ENCODE assay signal across 15 cellular contexts in genomic region chr1:155392898-155393411, GRCh38.
DNase-seq lines count a peak whose midpoint lies in the region; ATAC-seq and TF ChIP-seq lines count a peak whose summit lies in the region.
"Had no signal": no experiment of that assay in that cellular context is flagged by ENCODE, and none has a peak within 500 bp of the region (broad histone marks: within the 10 kb centered on the region; RNA-seq: fewer than 3 reads in every experiment).

No MANE protein-coding gene starts in this region.

- H3K4me1 Mint-ChIP-seq in chondrocyte (ENCODE audit: low read depth) = no peaks in the 10 kb centered on the region
- H3K4me1 Mint-ChIP-seq: central memory CD8-positive, alpha-beta T cell; H9 had no signal

- peaks cover 17% of the 10 kb centered on the region for H3K36me3 Mint-ChIP-seq in chondrocyte (ENCODE audit: low read depth)

- 98% methylated on average over 4 of the region's 5 CpGs for WGBS in mesenchymal stem cell
- WGBS in psoas muscle, 3 donors = 92 to 95% (median 93%) methylated on average over 5 of the region's 5 CpGs

- no peak overlapping the region for H3K4ac ChIP-seq in mesenchymal stem cell (ENCODE audit: low read depth in 1 of 2, low read length in 2 of 2)

- H2AFZ ChIP-seq in mesenchymal stem cell (ENCODE audit: low read depth, low read length) = no peak overlapping the region

- no peak overlapping the region for H3K23ac ChIP-seq in mesenchymal stem cell (ENCODE audit: low read length in 2 of 2)

- no peak overlapping the region for H2AK5ac ChIP-seq in mesenchymal stem cell (ENCODE audit: low read length, severe bottlenecking)

- no peak overlapping the region for H4K8ac ChIP-seq in mesenchymal stem cell (ENCODE audit: low read length)

- intact Hi-C loops in psoas muscle (cut with DNase I) = no loop called here

- no peak for TF ChIP-seq CTCF in psoas muscle (IDR thresholded peaks at IDR 0.05)
- TF ChIP-seq CTCF in chondrocyte (IDR thresholded peaks at IDR 0.05) = no peak

- H3K27ac ChIP-seq in mesenchymal stem cell (ENCODE audit: low read length, poor library complexity, severe bottlenecking) = no peak overlapping the region
- no peak overlapping the region for H3K27ac ChIP-seq in psoas muscle

- no peak overlapping the region for H3K18ac ChIP-seq in mesenchymal stem cell (ENCODE audit: low read depth in 1 of 2, low read length in 2 of 2)

- H3K9ac ChIP-seq in mesenchymal stem cell (ENCODE audit: low read length) = no peak overlapping the region

- H2BK15ac ChIP-seq in mesenchymal stem cell (ENCODE audit: low read depth, poor library complexity, severe bottlenecking) = no peak overlapping the region

- no peak overlapping the region for H3K4me2 ChIP-seq in mesenchymal stem cell (ENCODE audit: low read length, poor library complexity, severe bottlenecking)

- ATAC-seq in psoas muscle (no peak), HG03439 (IDR thresholded peaks at IDR 0.05; ENCODE audit: unreplicated experiment) (no peak)

- no peak overlapping the region for H3K4me3 ChIP-seq in mesenchymal stem cell (ENCODE audit: insufficient read depth in 1 of 2, low read depth in 1 of 2, low read length in 2 of 2)
- no peak overlapping the region for H3K4me3 ChIP-seq in psoas muscle

- H2BK5ac ChIP-seq in mesenchymal stem cell (ENCODE audit: low read depth, low read length, poor library complexity, severe bottlenecking) = no peak overlapping the region

- H3K27ac Mint-ChIP-seq in chondrocyte (ENCODE audit: unreplicated experiment) = no peak overlapping the region
- H3K27ac Mint-ChIP-seq: H9 had no signal

- H3K9me3 Mint-ChIP-seq in chondrocyte (ENCODE audit: low read depth) = no peaks in the 10 kb centered on the region
- H3K9me3 Mint-ChIP-seq: central memory CD8-positive, alpha-beta T cell had no signal

- no peak overlapping the region for H2BK12ac ChIP-seq in mesenchymal stem cell (ENCODE audit: low read length in 2 of 2)

- H3K9me3 ChIP-seq in mesenchymal stem cell (ENCODE audit: control insufficient read depth, low read length) (no peaks in the 10 kb centered on the region), psoas muscle (no peaks in the 10 kb centered on the region)

- H3K36me3 ChIP-seq in mesenchymal stem cell (ENCODE audit: control insufficient read depth in 1 of 2, insufficient read depth in 2 of 2, low read depth in 1 of 2, low read length in 2 of 2) (peaks cover 23 to 53% of the 10 kb centered on the region in 2 experiments), psoas muscle (ENCODE audit: insufficient read depth in 1 of 2, low read depth in 1 of 2) (peaks cover 3 to 71% of the 10 kb centered on the region in 2 donors)

- DNase-seq in NCI-H2196 treated with DMSO at 0.1 percent for 48 hours (lab: John Stamatoyannopoulos, UW; ENCODE audit: unreplicated experiment) = peak; percentile 2
- DNase-seq in NCI-H2196 (lab: John Stamatoyannopoulos, UW; ENCODE audit: unreplicated experiment) = no peak
- DNase-seq in fibroblast of peridontal ligament (ENCODE audit: extremely low read depth) = peak; percentile 51
- DNase-seq in mesenchymal stem cell = peak; percentile 69
- no peak for DNase-seq in psoas muscle
- no peak for DNase-seq in activated gamma-delta T cell treated with Interleukin-2 at 50 U/mL for 16 hours
- DNase-seq in chondrocyte (ENCODE audit: low spot score) = no peak
- DNase-seq: 8988T; activated effector memory CD4-positive, alpha-beta T cell treated with Interleukin-2 at 50 U/mL for 16 hours; erythroblast; H9; MV-4-11; NCI-H510A had no signal

- no peak overlapping the region for H4K91ac ChIP-seq in mesenchymal stem cell (ENCODE audit: low read length)

- no peak overlapping the region for H2BK120ac ChIP-seq in mesenchymal stem cell (ENCODE audit: low read depth, low read length)

- no peak overlapping the region for H3K4me3 Mint-ChIP-seq in chondrocyte (ENCODE audit: unreplicated experiment)
- H3K4me3 Mint-ChIP-seq: central memory CD8-positive, alpha-beta T cell; H9 had no signal

- no peak overlapping the region for H3K14ac ChIP-seq in mesenchymal stem cell (ENCODE audit: low read length in 2 of 2)

- no peaks in the 10 kb centered on the region for H3K27me3 Mint-ChIP-seq in chondrocyte (ENCODE audit: low read depth)
- H3K27me3 Mint-ChIP-seq: central memory CD8-positive, alpha-beta T cell had no signal

- no peaks in the 10 kb centered on the region for H3K4me1 ChIP-seq in mesenchymal stem cell (ENCODE audit: control insufficient read depth, insufficient read depth, low read depth, low read length)
- H3K4me1 ChIP-seq in psoas muscle = no peaks in the 10 kb centered on the region

- no peaks in the 10 kb centered on the region for H3K27me3 ChIP-seq in mesenchymal stem cell (ENCODE audit: control insufficient read depth in 1 of 2, insufficient read depth in 1 of 2, low read length in 2 of 2)
- H3K27me3 ChIP-seq in psoas muscle (ENCODE audit: insufficient read depth in 3 of 3, low read length in 2 of 3) = no peaks in the 10 kb centered on the region

- H3K79me1 ChIP-seq in mesenchymal stem cell (replicated peaks; ENCODE audit: low read length, poor library complexity, severe bottlenecking) = peaks cover 5% of the 10 kb centered on the region

Comparison
In these comparisons a context has a peak if more than half of its experiments do, and no peak if none do; other contexts are left out.
1. DNase-seq: peak in NCI-H2196 treated with DMSO at 0.1 percent for 48 hours (single experiment), fibroblast of peridontal ligament (single experiment) and mesenchymal stem cell (single experiment); none in NCI-H2196 (single experiment), psoas muscle (0 of 2), activated gamma-delta T cell treated with Interleukin-2 at 50 U/mL for 16 hours (single experiment) and chondrocyte (single experiment).